25 cellular contexts compared by ENCODE assay signal in genomic region chr12:111055181-111055880, GRCh38. TPM values are rescaled to one million over a fixed set of nuclear protein-coding genes. Genes with fewer than 3 reads are reported as not detected.
A peak's percentile ranks its signal among the peaks of the same experiment; 100 is the strongest.
DNase-seq lines count a peak whose midpoint lies in the region; ATAC-seq lines count a peak whose summit lies in the region.
"Had no signal": no experiment of that assay in that cellular context is flagged by ENCODE, and none has a peak within 500 bp of the region (broad histone marks: within the 10 kb centered on the region; RNA-seq: fewer than 3 reads in every experiment).

No MANE protein-coding gene starts in this region.

- H3K27ac ChIP-seq in aorta (ENCODE audit: low read depth in 1 of 2, low read length in 2 of 2) = no peak overlapping the region
- H3K27ac ChIP-seq: colonic mucosa, lower lobe of right lung, parathyroid adenoma, upper lobe of left lung had no signal

- no peak overlapping the region for H3K4me3 Mint-ChIP-seq in activated naive CD4-positive, alpha-beta T cell treated with anti-CD3 and anti-CD28 coated beads, Interleukin-2, amount 50 U/mL, for 24 hours
- no peak overlapping the region for H3K4me3 Mint-ChIP-seq in activated CD4-positive, alpha-beta memory T cell treated with anti-CD3 and anti-CD28 coated beads, Interleukin-2, amount 10 ng/mL, durations not matched to agents 7 days and 5 days
- H3K4me3 Mint-ChIP-seq in immature natural killer cell = peak overlapping the region in 1 of 5 donors; percentile 36

- no peak for DNase-seq in activated naive CD4-positive, alpha-beta T cell treated with anti-CD3 and anti-CD28 coated beads, Interleukin-2, amount 50 U/mL, for 16 hours
- DNase-seq in activated CD4-positive, alpha-beta memory T cell treated with anti-CD3 and anti-CD28 coated beads, Interleukin-2, amount 10 ng/mL, durations not matched to agents 7 days and 5 days = no peak
- DNase-seq in immature natural killer cell = no peak
- DNase-seq in aorta = peak; percentile 29 to 39
- DNase-seq in hypothalamus (lab: John Stamatoyannopoulos, UW) = no peak
- no peak for DNase-seq in stimulated activated CD4-positive, alpha-beta T cell treated with anti-CD3 and anti-CD28 coated beads, Interleukin-4, amount 100 ng/mL, for 4 hours
- DNase-seq: anterior cingulate cortex; C1 segment of cervical spinal cord; colonic mucosa; effector memory CD4-positive, alpha-beta T cell; erythroblast; kidney glomerular epithelial cell; lower lobe of right lung; NCI-H1092 treated with DMSO at 0.1 percent for 48 hours; NCI-H2029; NCI-H526 treated with DMSO at 0.1 percent for 48 hours; SIG-M5; upper lobe of left lung had no signal

- CTCF ChIA-PET in activated CD4-positive, alpha-beta memory T cell treated with anti-CD3 and anti-CD28 coated beads, Interleukin-2, amount 10 ng/mL, durations not matched to agents 7 days and 5 days (lab: Charles Lee) = no interaction called here

- H3K9me3 ChIP-seq in aorta (ENCODE audit: control insufficient read depth, low read length) = no peaks in the 10 kb centered on the region
- H3K9me3 ChIP-seq: colonic mucosa, HAP-1, lower lobe of right lung, upper lobe of left lung had no signal

- peaks cover 1% of the 10 kb centered on the region for H3K36me3 Mint-ChIP-seq in activated naive CD4-positive, alpha-beta T cell treated with anti-CD3 and anti-CD28 coated beads, Interleukin-2, amount 50 U/mL, for 24 hours
- peaks cover 21% of the 10 kb centered on the region for H3K36me3 Mint-ChIP-seq in activated CD4-positive, alpha-beta memory T cell treated with anti-CD3 and anti-CD28 coated beads, Interleukin-2, amount 10 ng/mL, durations not matched to agents 7 days and 5 days (ENCODE audit: low read depth)
- H3K36me3 Mint-ChIP-seq in immature natural killer cell = peaks cover 0 to 4% (median 0%) of the 10 kb centered on the region in 3 donors
- H3K36me3 Mint-ChIP-seq: IgD-negative memory B cell had no signal

- H3K27me3 ChIP-seq in aorta (ENCODE audit: control insufficient read depth in 1 of 2, insufficient read depth in 2 of 2, low read length in 1 of 2) = no peaks in the 10 kb centered on the region
- H3K27me3 ChIP-seq: colonic mucosa, upper lobe of left lung had no signal

- 89% methylated on average over 17 of the region's 17 CpGs for WGBS in aorta, 2 donors

- peak overlapping the region; percentile 94 for H3K27ac Mint-ChIP-seq in activated naive CD4-positive, alpha-beta T cell treated with anti-CD3 and anti-CD28 coated beads, Interleukin-2, amount 50 U/mL, for 24 hours
- peak overlapping the region; percentile 100 for H3K27ac Mint-ChIP-seq in activated CD4-positive, alpha-beta memory T cell treated with anti-CD3 and anti-CD28 coated beads, Interleukin-2, amount 10 ng/mL, durations not matched to agents 7 days and 5 days
- peak overlapping the region; percentile 89 to 98 (median 95) for H3K27ac Mint-ChIP-seq in immature natural killer cell

- POLR2A ChIA-PET in activated CD4-positive, alpha-beta memory T cell treated with anti-CD3 and anti-CD28 coated beads, Interleukin-2, amount 10 ng/mL, durations not matched to agents 7 days and 5 days (lab: Charles Lee) = no interaction called here

- H3K4me3 ChIP-seq in aorta (ENCODE audit: low read length in 2 of 2) = no peak overlapping the region
- H3K4me3 ChIP-seq: colonic mucosa, HAP-1, lower lobe of right lung, upper lobe of left lung had no signal

- ATAC-seq in aorta (ENCODE audit: low FRiP score) = no peak
- ATAC-seq: activated CD4-positive, CD25-positive, alpha-beta regulatory T cell treated with anti-CD3 and anti-CD28 coated beads, Interleukin-2, amount 50 U/mL, for 24 hours; lower lobe of right lung; Panc1 had no signal

- peaks cover 36% of the 10 kb centered on the region for H3K4me1 Mint-ChIP-seq in activated naive CD4-positive, alpha-beta T cell treated with anti-CD3 and anti-CD28 coated beads, Interleukin-2, amount 50 U/mL, for 24 hours
- peaks cover 27% of the 10 kb centered on the region for H3K4me1 Mint-ChIP-seq in activated CD4-positive, alpha-beta memory T cell treated with anti-CD3 and anti-CD28 coated beads, Interleukin-2, amount 10 ng/mL, durations not matched to agents 7 days and 5 days
- peaks cover 30 to 31% of the 10 kb centered on the region in 2 donors for H3K4me1 Mint-ChIP-seq in immature natural killer cell

- intact Hi-C loops in aorta (cut with DNase I) = no loop called here

- H3K4me1 ChIP-seq in aorta (ENCODE audit: control insufficient read depth in 1 of 2, insufficient read depth in 2 of 2, low read length in 2 of 2) = no peaks in the 10 kb centered on the region
- H3K4me1 ChIP-seq: colonic mucosa, lower lobe of right lung, parathyroid adenoma, upper lobe of left lung had no signal

- H3K36me3 ChIP-seq in aorta (ENCODE audit: control insufficient read depth in 1 of 2, insufficient read depth in 2 of 2, low read length in 1 of 2) = no peaks in the 10 kb centered on the region
- H3K36me3 ChIP-seq: colonic mucosa, HAP-1, lower lobe of right lung, upper lobe of left lung had no signal

- H3K27me3 Mint-ChIP-seq in activated naive CD4-positive, alpha-beta T cell treated with anti-CD3 and anti-CD28 coated beads, Interleukin-2, amount 50 U/mL, for 24 hours = no peaks in the 10 kb centered on the region
- H3K27me3 Mint-ChIP-seq in activated CD4-positive, alpha-beta memory T cell treated with anti-CD3 and anti-CD28 coated beads, Interleukin-2, amount 10 ng/mL, durations not matched to agents 7 days and 5 days = no peaks in the 10 kb centered on the region
- H3K27me3 Mint-ChIP-seq in immature natural killer cell (ENCODE audit: low read depth in 3 of 3) = peaks cover 0 to 12% (median 10%) of the 10 kb centered on the region in 3 donors

- H3K9me3 Mint-ChIP-seq in activated naive CD4-positive, alpha-beta T cell treated with anti-CD3 and anti-CD28 coated beads, Interleukin-2, amount 50 U/mL, for 24 hours = peaks cover 5% of the 10 kb centered on the region
- peaks cover 25% of the 10 kb centered on the region for H3K9me3 Mint-ChIP-seq in activated CD4-positive, alpha-beta memory T cell treated with anti-CD3 and anti-CD28 coated beads, Interleukin-2, amount 10 ng/mL, durations not matched to agents 7 days and 5 days
- H3K9me3 Mint-ChIP-seq in immature natural killer cell = peaks cover 5 to 16% (median 14%) of the 10 kb centered on the region in 6 donors

RNA-seq across cellular contexts. Expression of gene CUX2, which starts 21.4 kb away (rescaled TPM):
- total RNA-seq in activated CD4-positive, alpha-beta memory T cell treated with anti-CD3 and anti-CD28 coated beads, Interleukin-2, amount 10 ng/mL, durations not matched to agents 7 days and 5 days = under 1 TPM; 0.20 to 0.38 TPM
- polyA plus RNA-seq in immature natural killer cell (not detected), aorta (not detected)
- total RNA-seq in aorta = under 1 TPM in 1 of 2 donors, not detected in 1; 0.30 TPM
- total RNA-seq: fibroblast of villous mesenchyme, lower lobe of right lung had no signal
- polyA plus RNA-seq: IgD-negative memory B cell had no signal

Comparison
In these comparisons a context has a peak if more than half of its experiments do, and no peak if none do; other contexts are left out.
1. DNase-seq: peak in aorta (2 of 2); none in activated naive CD4-positive, alpha-beta T cell treated with anti-CD3 and anti-CD28 coated beads, Interleukin-2, amount 50 U/mL, for 16 hours (single experiment), activated CD4-positive, alpha-beta memory T cell treated with anti-CD3 and anti-CD28 coated beads, Interleukin-2, amount 10 ng/mL, durations not matched to agents 7 days and 5 days (single experiment), immature natural killer cell (0 of 3), hypothalamus (0 of 51) and stimulated activated CD4-positive, alpha-beta T cell treated with anti-CD3 and anti-CD28 coated beads, Interleukin-4, amount 100 ng/mL, for 4 hours (0 of 2).
2. Peak in every context shown above with its lines, with median percentiles within 50 percentile points of each other: H3K27ac Mint-ChIP-seq.